In the genomic region with DNA sequence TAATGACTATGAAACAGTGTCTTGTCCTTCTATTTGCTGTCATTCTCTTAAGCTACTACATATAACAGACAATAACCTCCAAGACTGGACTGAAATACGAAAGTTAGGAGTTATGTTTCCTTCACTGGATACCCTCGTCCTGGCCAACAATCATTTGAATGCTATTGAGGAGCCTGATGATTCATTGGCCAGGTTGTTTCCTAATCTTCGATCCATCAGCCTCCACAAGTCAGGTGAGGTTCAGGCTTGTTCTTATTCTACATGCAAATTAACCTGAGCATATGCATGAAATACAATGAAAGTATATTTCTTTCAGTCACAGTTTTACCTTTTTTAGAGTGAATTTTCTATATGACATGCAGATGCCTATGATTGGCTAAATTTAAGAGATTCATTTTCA, we compare ENCODE assay signal across 9 cellular contexts. TPM values are rescaled to one million over a fixed set of nuclear protein-coding genes. Genes with fewer than 3 reads are reported as not detected.
"Had no signal": no experiment of that assay in that cellular context is flagged by ENCODE, and none has a peak within 500 bp of the region (broad histone marks: within the 10 kb centered on the region; RNA-seq: fewer than 3 reads in every experiment).

No MANE protein-coding gene starts in this region.

- H3K27ac ChIP-seq: GM23248, HL-60 had no signal

- H2AFZ ChIP-seq: GM23248 had no signal

- H3K9me3 ChIP-seq: HAP-1 had no signal

- DNase-seq: GM23248, GOT3, H7, HFFc6 had no signal

- H3K4me3 ChIP-seq: GM23248, HAP-1 had no signal

- H3K4me1 ChIP-seq: HAP-1 had no signal

- H3K9ac ChIP-seq: GM23248 had no signal

- ATAC-seq: HCT116, HepG2 had no signal

- FAIRE-seq: HepG2 had no signal

RNA-seq across cellular contexts. Expression of gene TECTA, which starts 46.0 kb away (rescaled TPM):
- polyA plus RNA-seq: IgD-negative memory B cell had no signal
